In the genomic region with DNA sequence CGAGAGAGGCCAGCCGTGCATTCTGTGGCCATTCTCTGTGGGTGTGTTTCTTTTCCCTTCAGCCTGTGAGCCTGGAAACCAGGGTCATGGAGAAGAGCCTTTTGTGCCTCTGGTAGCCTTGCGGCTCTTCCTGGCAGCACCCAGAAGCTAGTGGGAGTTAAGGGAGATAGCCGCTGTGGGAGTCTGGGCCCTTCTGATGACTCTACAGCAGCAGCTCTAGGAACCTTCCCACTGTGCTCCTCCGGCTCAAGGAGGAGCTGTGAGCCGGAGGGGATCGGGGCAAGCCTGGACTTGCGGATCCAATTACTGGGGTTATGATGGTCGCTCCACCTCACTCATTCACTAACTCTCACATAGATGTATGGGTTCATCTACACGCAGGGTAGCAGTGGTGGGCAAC, we compare ENCODE assay signal across 23 cellular contexts. TPM values are rescaled to one million over a fixed set of nuclear protein-coding genes. Genes with fewer than 3 reads are reported as not detected.
DNase-seq lines count a peak whose midpoint lies in the region; TF ChIP-seq lines count a peak whose summit lies in the region.
"Had no signal": no experiment of that assay in that cellular context is flagged by ENCODE, and none has a peak within 500 bp of the region (broad histone marks: within the 10 kb centered on the region; RNA-seq: fewer than 3 reads in every experiment).

No MANE protein-coding gene starts in this region.

- peak overlapping the region; percentile 68 for H3K27ac Mint-ChIP-seq in activated naive CD4-positive, alpha-beta T cell treated with anti-CD3 and anti-CD28 coated beads for 36 hours
- H3K27ac Mint-ChIP-seq in HFFc6 (peak overlapping the region; percentile 76), endodermal cell (peak overlapping the region; percentile 20)
- H3K27ac Mint-ChIP-seq: activated naive CD8-positive, alpha-beta T cell treated with anti-CD3 and anti-CD28 coated beads for 36 hours; B cell had no signal

- H3K27me3 ChIP-seq in endodermal cell (ENCODE audit: control insufficient read depth, insufficient read depth, low read length, poor library complexity, severe bottlenecking) (no peaks in the 10 kb centered on the region), testis (no peaks in the 10 kb centered on the region)
- H3K27me3 ChIP-seq: esophagus squamous epithelium, foreskin keratinocyte, SJCRH30 had no signal

- intact Hi-C loops in activated naive CD4-positive, alpha-beta T cell treated with anti-CD3 and anti-CD28 coated beads for 36 hours (cut with micrococcal nuclease): no loop called here
- intact Hi-C loops in testis (cut with DNase I; ENCODE audit: low total_unique reads): no loop called here

- no peak for TF ChIP-seq CTCF in HFFc6 (IDR thresholded peaks at IDR 0.05)
- no peak for TF ChIP-seq CTCF in endodermal cell (conservative IDR thresholded peaks at IDR 0.05)
- TF ChIP-seq CTCF in testis (IDR thresholded peaks at IDR 0.05): no peak

- peaks cover 28% of the 10 kb centered on the region for H3K4me1 Mint-ChIP-seq in activated naive CD4-positive, alpha-beta T cell treated with anti-CD3 and anti-CD28 coated beads for 36 hours (ENCODE audit: low read depth)
- H3K4me1 Mint-ChIP-seq in HFFc6 (ENCODE audit: low read depth): peaks cover 49% of the 10 kb centered on the region
- peaks cover 34% of the 10 kb centered on the region for H3K4me1 Mint-ChIP-seq in endodermal cell

- 94 to 96% methylated on average over 7 to 10 of the region's 10 CpGs for WGBS in endodermal cell (ENCODE audit: insufficient coverage in 1 of 2, insufficient read length in 1 of 2), 2 experiments
- 67 to 84% methylated on average over 10 of the region's 10 CpGs for WGBS in testis, 2 donors

- H3K36me3 ChIP-seq in endodermal cell (ENCODE audit: control insufficient read depth, insufficient read depth, low read length) (peaks cover 52% of the 10 kb centered on the region), testis (ENCODE audit: low read depth, missing control alignments) (no peaks in the 10 kb centered on the region)

- CTCF ChIA-PET in activated naive CD4-positive, alpha-beta T cell treated with anti-CD3 and anti-CD28 coated beads for 36 hours (lab: Charles Lee): no interaction called here

- H3K27ac ChIP-seq in endodermal cell (ENCODE audit: low read depth, low read length) (peak overlapping the region; percentile 3), testis (no peak overlapping the region)
- H3K27ac ChIP-seq: foreskin keratinocyte, SJCRH30, WERI-Rb-1 had no signal

- H3K4me1 ChIP-seq in endodermal cell (ENCODE audit: control insufficient read depth, insufficient read depth, low read length) (peaks cover 15% of the 10 kb centered on the region), testis (peaks cover 32% of the 10 kb centered on the region)

- H3K4me3 Mint-ChIP-seq in activated naive CD4-positive, alpha-beta T cell treated with anti-CD3 and anti-CD28 coated beads for 36 hours: no peak overlapping the region
- H3K4me3 Mint-ChIP-seq in HFFc6: no peak overlapping the region
- H3K4me3 Mint-ChIP-seq in endodermal cell: no peak overlapping the region
- H3K4me3 Mint-ChIP-seq: activated naive CD8-positive, alpha-beta T cell treated with anti-CD3 and anti-CD28 coated beads for 36 hours; B cell; CD8-positive, alpha-beta memory T cell had no signal

- H3K27me3 Mint-ChIP-seq in activated naive CD4-positive, alpha-beta T cell treated with anti-CD3 and anti-CD28 coated beads for 36 hours (ENCODE audit: low read depth): no peaks in the 10 kb centered on the region
- H3K27me3 Mint-ChIP-seq in HFFc6 (ENCODE audit: insufficient read depth): no peaks in the 10 kb centered on the region; the same call in none of the 2 replicates
- no peaks in the 10 kb centered on the region for H3K27me3 Mint-ChIP-seq in endodermal cell (ENCODE audit: insufficient read depth)
- H3K27me3 Mint-ChIP-seq: activated naive CD8-positive, alpha-beta T cell treated with anti-CD3 and anti-CD28 coated beads for 36 hours; B cell; CD8-positive, alpha-beta memory T cell had no signal

- H3K9me3 Mint-ChIP-seq in activated naive CD4-positive, alpha-beta T cell treated with anti-CD3 and anti-CD28 coated beads for 36 hours: no peaks in the 10 kb centered on the region
- H3K9me3 Mint-ChIP-seq in HFFc6 (no peaks in the 10 kb centered on the region), endodermal cell (no peaks in the 10 kb centered on the region)
- H3K9me3 Mint-ChIP-seq: activated naive CD8-positive, alpha-beta T cell treated with anti-CD3 and anti-CD28 coated beads for 36 hours; CD8-positive, alpha-beta memory T cell had no signal

- peaks cover 11% of the 10 kb centered on the region for H3K36me3 Mint-ChIP-seq in activated naive CD4-positive, alpha-beta T cell treated with anti-CD3 and anti-CD28 coated beads for 36 hours (ENCODE audit: low read depth)
- H3K36me3 Mint-ChIP-seq in HFFc6 (ENCODE audit: low read depth) (peaks cover 19% of the 10 kb centered on the region), endodermal cell (ENCODE audit: low read depth) (peaks cover 31% of the 10 kb centered on the region)

- H3K9ac ChIP-seq in endodermal cell (ENCODE audit: extremely low read depth, low read length, poor library complexity, severe bottlenecking): no peak overlapping the region

- TF ChIP-seq POLR2A in testis (IDR thresholded peaks at IDR 0.05): no peak

- no peak overlapping the region for H3K4me3 ChIP-seq in endodermal cell (ENCODE audit: low read length)
- H3K4me3 ChIP-seq in testis: no peak overlapping the region
- H3K4me3 ChIP-seq: esophagus squamous epithelium, SJCRH30 had no signal

- no peak for DNase-seq in activated naive CD4-positive, alpha-beta T cell treated with anti-CD3 and anti-CD28 coated beads for 36 hours
- no peak for DNase-seq in activated naive CD4-positive, alpha-beta T cell (lab: John Stamatoyannopoulos, UW)
- DNase-seq in HFFc6: no peak
- no peak for DNase-seq in endodermal cell
- DNase-seq in testis: peak; percentile 76
- no peak for DNase-seq in medulla oblongata (ENCODE audit: extremely low spot score)
- DNase-seq in AML-193 (lab: John Stamatoyannopoulos, UW): no peak
- DNase-seq: activated naive CD8-positive, alpha-beta T cell treated with anti-CD3 and anti-CD28 coated beads for 36 hours; CD8-positive, alpha-beta memory T cell; central memory CD4-positive, alpha-beta T cell; esophagus squamous epithelium; foreskin keratinocyte; NCI-H1105; NCI-H187; NCI-H2171; NCI-H510A; occipital lobe; SJCRH30; stimulated activated CD4-positive, alpha-beta T cell treated with anti-CD3 and anti-CD28 coated beads, Interleukin-4, amount 100 ng/mL, for 24 hours; substantia nigra; SW 1271; WERI-Rb-1 had no signal

- H3K9me3 ChIP-seq in endodermal cell (ENCODE audit: control insufficient read depth, low read length): no peaks in the 10 kb centered on the region
- H3K9me3 ChIP-seq in testis: no peaks in the 10 kb centered on the region
- H3K9me3 ChIP-seq: esophagus squamous epithelium, SJCRH30 had no signal

RNA-seq across cellular contexts. Expression of a gene that starts 10.5 kb away (rescaled TPM):
- total RNA-seq in activated naive CD4-positive, alpha-beta T cell treated with anti-CD3 and anti-CD28 coated beads for 36 hours: 100 to 1,000 TPM in 1 of 2 experiments, 10 to 100 TPM in 1; 98.9 to 107 TPM
- 10 to 100 TPM; 32.1 to 40.8 (median 38.4) TPM for total RNA-seq in HFFc6 (2021; fragmentation: NEBNext Ultra II Directional; extraction: Animal tissue kit (Norgen Biotek cat#: 25700))
- total RNA-seq in endodermal cell: 10 to 100 TPM; 79.0 to 86.1 TPM
- 50.9 TPM for polyA plus RNA-seq in endodermal cell (2013, experiment 1 of 2)
- 49.5 TPM for polyA plus RNA-seq in endodermal cell (2013, experiment 2 of 2)
- total RNA-seq in testis: 10 to 100 TPM; 81.5 to 89.8 TPM
- polyA plus RNA-seq in testis (ENCODE audit: insufficient read depth, low read depth, low replicate concordance): 53.1 TPM

RNA-seq across cellular contexts. Expression of a gene that starts 15.5 kb away (rescaled TPM):
- 10 to 100 TPM; 48.9 to 54.3 TPM for total RNA-seq in activated naive CD4-positive, alpha-beta T cell treated with anti-CD3 and anti-CD28 coated beads for 36 hours
- 10 to 100 TPM; 37.8 to 44.6 (median 41.0) TPM for total RNA-seq in HFFc6 (2021; fragmentation: NEBNext Ultra II Directional; extraction: Animal tissue kit (Norgen Biotek cat#: 25700))
- total RNA-seq in endodermal cell (10 to 100 TPM; 21.2 to 26.7 TPM), testis (10 to 100 TPM; 70.3 to 91.0 TPM)
- 35.3 TPM for polyA plus RNA-seq in endodermal cell (2013, experiment 1 of 2)
- polyA plus RNA-seq in endodermal cell (2013, experiment 2 of 2): 33.0 TPM
- 40.9 TPM for polyA plus RNA-seq in testis (ENCODE audit: insufficient read depth, low read depth, low replicate concordance)

RNA-seq across cellular contexts. Expression of a gene that starts 34.5 kb away (rescaled TPM):
- 100 to 1,000 TPM; 151 to 154 TPM for total RNA-seq in activated naive CD4-positive, alpha-beta T cell treated with anti-CD3 and anti-CD28 coated beads for 36 hours
- 100 to 1,000 TPM; 121 to 141 (median 132) TPM for total RNA-seq in HFFc6 (2021; fragmentation: NEBNext Ultra II Directional; extraction: Animal tissue kit (Norgen Biotek cat#: 25700))
- total RNA-seq in endodermal cell (100 to 1,000 TPM; 114 to 119 TPM), testis (10 to 100 TPM; 44.3 to 57.6 TPM)
- 88.4 TPM for polyA plus RNA-seq in endodermal cell (2013, experiment 1 of 2)
- polyA plus RNA-seq in endodermal cell (2013, experiment 2 of 2): 72.7 TPM
- 95.1 TPM for polyA plus RNA-seq in testis (ENCODE audit: insufficient read depth, low read depth, low replicate concordance)

RNA-seq across cellular contexts. Expression of a gene that starts 39.5 kb away (rescaled TPM):
- 100 to 1,000 TPM; 120 to 121 TPM for total RNA-seq in activated naive CD4-positive, alpha-beta T cell treated with anti-CD3 and anti-CD28 coated beads for 36 hours
- total RNA-seq in HFFc6 (2021; fragmentation: NEBNext Ultra II Directional; extraction: Animal tissue kit (Norgen Biotek cat#: 25700)): 100 to 1,000 TPM in 3 of 6 experiments, 10 to 100 TPM in 3; 90.4 to 104 (median 100.0) TPM
- total RNA-seq in endodermal cell (10 to 100 TPM; 23.0 to 32.4 TPM), testis (100 to 1,000 TPM; 295 to 331 TPM)
- polyA plus RNA-seq in endodermal cell (2013, experiment 1 of 2): 66.3 TPM
- 71.5 TPM for polyA plus RNA-seq in endodermal cell (2013, experiment 2 of 2)
- 90.8 TPM for polyA plus RNA-seq in testis (ENCODE audit: insufficient read depth, low read depth, low replicate concordance)

RNA-seq across cellular contexts. Expression of a gene that starts 59.8 kb away (rescaled TPM):
- 1 to 10 TPM; 8.8 to 9.4 TPM for total RNA-seq in activated naive CD4-positive, alpha-beta T cell treated with anti-CD3 and anti-CD28 coated beads for 36 hours
- 10 to 100 TPM; 21.9 to 32.4 (median 25.9) TPM for total RNA-seq in HFFc6 (2021; fragmentation: NEBNext Ultra II Directional; extraction: Animal tissue kit (Norgen Biotek cat#: 25700))
- total RNA-seq in endodermal cell: 10 to 100 TPM; 40.7 to 60.9 TPM
- polyA plus RNA-seq in endodermal cell (2013, experiment 1 of 2): 40.6 TPM
- 40.8 TPM for polyA plus RNA-seq in endodermal cell (2013, experiment 2 of 2)
- total RNA-seq in testis: 10 to 100 TPM; 24.9 to 30.9 TPM
- polyA plus RNA-seq in testis (ENCODE audit: insufficient read depth, low read depth, low replicate concordance): 50.8 TPM

Comparison
In these comparisons a context has a peak if more than half of its experiments do, and no peak if none do; other contexts are left out.
1. H3K27ac Mint-ChIP-seq: peak in every context shown above with its lines; median percentile 76 in HFFc6; 68 in activated naive CD4-positive, alpha-beta T cell treated with anti-CD3 and anti-CD28 coated beads for 36 hours; 20 in endodermal cell.